33 cellular contexts compared by ENCODE assay signal in the genomic region with DNA sequence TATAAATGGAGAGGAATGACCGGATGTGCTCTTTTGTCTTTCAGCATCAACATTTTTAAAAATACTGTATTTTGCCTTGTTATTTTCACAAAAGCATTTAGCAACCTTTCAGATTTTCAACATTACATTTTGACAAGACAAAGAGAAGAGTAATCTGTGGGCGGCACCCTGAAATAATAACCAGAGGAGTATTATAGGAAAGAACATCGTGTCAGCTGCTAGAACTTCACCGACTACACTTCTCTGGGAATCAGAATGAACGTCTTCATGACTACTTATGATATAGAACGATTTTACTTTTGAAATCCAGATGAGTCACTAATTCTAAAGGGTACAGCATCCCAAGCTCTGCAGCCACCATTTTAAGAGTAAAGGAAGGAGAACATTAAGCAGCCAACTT.
"Had no signal": no experiment of that assay in that cellular context is flagged by ENCODE, and none has a peak within 500 bp of the region (broad histone marks: within the 10 kb centered on the region; RNA-seq: fewer than 3 reads in every experiment).

No MANE protein-coding gene starts in this region.

- H3K36me3 Mint-ChIP-seq: activated CD4-positive, alpha-beta memory T cell treated with anti-CD3 and anti-CD28 coated beads for 36 hours; activated naive CD4-positive, alpha-beta T cell treated with anti-CD3 and anti-CD28 coated beads, Interleukin-2, amount 10 ng/mL, durations not matched to agents 7 days and 5 days; activated naive CD4-positive, alpha-beta T cell treated with anti-CD3 and anti-CD28 coated beads, Interleukin-2, amount 50 U/mL, for 24 hours; activated naive CD8-positive, alpha-beta T cell; activated naive CD8-positive, alpha-beta T cell treated with anti-CD3 and anti-CD28 coated beads, Interleukin-2, amount 10 ng/mL, durations not matched to agents 7 days and 5 days; brain had no signal

- ATAC-seq: activated CD8-positive, alpha-beta T cell treated with anti-CD3 and anti-CD28 coated beads for 36 hours; activated naive CD8-positive, alpha-beta T cell treated with anti-CD3 and anti-CD28 coated beads, Interleukin-2, amount 50 U/mL, for 24 hours had no signal

- H3K4me3 ChIP-seq: ascending aorta, cardiac muscle cell had no signal

- H3K4me3 Mint-ChIP-seq: activated B cell treated with CpG ODN at 0.5 μM for 24 hours; activated CD4-positive, alpha-beta memory T cell treated with anti-CD3 and anti-CD28 coated beads for 36 hours; activated CD4-positive, alpha-beta T cell treated with anti-CD3 and anti-CD28 coated beads, Interleukin-2, amount 10 ng/mL, durations not matched to agents 24 days and 14 days; activated CD8-positive, alpha-beta T cell treated with anti-CD3 and anti-CD28 coated beads for 36 hours; activated naive CD4-positive, alpha-beta T cell treated with anti-CD3 and anti-CD28 coated beads, Interleukin-2, amount 10 ng/mL, durations not matched to agents 7 days and 5 days; activated naive CD4-positive, alpha-beta T cell treated with anti-CD3 and anti-CD28 coated beads, Interleukin-2, amount 50 U/mL, for 24 hours; activated naive CD8-positive, alpha-beta T cell; activated naive CD8-positive, alpha-beta T cell treated with anti-CD3 and anti-CD28 coated beads, Interleukin-2, amount 10 ng/mL, durations not matched to agents 7 days and 5 days; activated naive CD8-positive, alpha-beta T cell treated with anti-CD3 and anti-CD28 coated beads, Interleukin-2, amount 50 U/mL, for 24 hours; activated T-cell treated with anti-CD3 and anti-CD28 coated beads, Interleukin-2, amount 50 U/mL, for 24 hours; brain; T-helper 1 cell treated with Interleukin-12 subunit alpha and Interleukin-12 subunit beta and Interleukin-4 antibody, amounts not matched to agents 30 μg/mL and 1 μg/mL, for 36 hours; T-helper 2 cell treated with Interferon-gamma antibody and Interleukin-4, amounts not matched to agents 5 μg/mL and 100 μg/mL, for 36 hours had no signal

- H3K9me3 ChIP-seq: ascending aorta had no signal

- FAIRE-seq: bronchial epithelial cell, TTC549 had no signal

- H3K36me3 ChIP-seq: ascending aorta, cardiac muscle cell had no signal

- H3K27ac Mint-ChIP-seq: activated B cell treated with CpG ODN at 0.5 μM for 24 hours; activated CD4-positive, alpha-beta memory T cell treated with anti-CD3 and anti-CD28 coated beads for 36 hours; activated CD4-positive, alpha-beta T cell treated with anti-CD3 and anti-CD28 coated beads, Interleukin-2, amount 10 ng/mL, durations not matched to agents 24 days and 14 days; activated CD8-positive, alpha-beta T cell treated with anti-CD3 and anti-CD28 coated beads for 36 hours; activated naive CD4-positive, alpha-beta T cell treated with anti-CD3 and anti-CD28 coated beads, Interleukin-2, amount 10 ng/mL, durations not matched to agents 7 days and 5 days; activated naive CD4-positive, alpha-beta T cell treated with anti-CD3 and anti-CD28 coated beads, Interleukin-2, amount 50 U/mL, for 24 hours; activated naive CD8-positive, alpha-beta T cell; activated naive CD8-positive, alpha-beta T cell treated with anti-CD3 and anti-CD28 coated beads, Interleukin-2, amount 10 ng/mL, durations not matched to agents 7 days and 5 days; activated naive CD8-positive, alpha-beta T cell treated with anti-CD3 and anti-CD28 coated beads, Interleukin-2, amount 50 U/mL, for 24 hours; activated T-cell treated with anti-CD3 and anti-CD28 coated beads, Interleukin-2, amount 50 U/mL, for 24 hours; activated T-helper 2 cell treated with anti-CD3 and anti-CD28 coated beads, Interferon-gamma antibody, Interleukin-2, Interleukin-4, amounts not matched to agents 10 μg/mL and 5 μg/mL and 100 μg/mL, durations not matched to agents 14 hours and 24 hours and 36 hours; brain; T-helper 1 cell treated with Interleukin-12 subunit alpha and Interleukin-12 subunit beta and Interleukin-4 antibody, amounts not matched to agents 30 μg/mL and 1 μg/mL, for 36 hours; T-helper 2 cell treated with Interferon-gamma antibody and Interleukin-4, amounts not matched to agents 5 μg/mL and 100 μg/mL, for 36 hours had no signal

- H3K27me3 Mint-ChIP-seq: activated B cell treated with CpG ODN at 0.5 μM for 24 hours; activated CD4-positive, alpha-beta memory T cell treated with anti-CD3 and anti-CD28 coated beads for 36 hours; activated CD4-positive, alpha-beta T cell treated with anti-CD3 and anti-CD28 coated beads, Interleukin-2, amount 10 ng/mL, durations not matched to agents 24 days and 14 days; activated CD8-positive, alpha-beta T cell treated with anti-CD3 and anti-CD28 coated beads for 36 hours; activated naive CD4-positive, alpha-beta T cell treated with anti-CD3 and anti-CD28 coated beads, Interleukin-2, amount 10 ng/mL, durations not matched to agents 7 days and 5 days; activated naive CD4-positive, alpha-beta T cell treated with anti-CD3 and anti-CD28 coated beads, Interleukin-2, amount 50 U/mL, for 24 hours; activated naive CD8-positive, alpha-beta T cell; activated naive CD8-positive, alpha-beta T cell treated with anti-CD3 and anti-CD28 coated beads, Interleukin-2, amount 10 ng/mL, durations not matched to agents 7 days and 5 days; activated naive CD8-positive, alpha-beta T cell treated with anti-CD3 and anti-CD28 coated beads, Interleukin-2, amount 50 U/mL, for 24 hours; activated T-cell treated with anti-CD3 and anti-CD28 coated beads, Interleukin-2, amount 50 U/mL, for 24 hours; brain had no signal

- DNase-seq: activated B cell treated with CpG ODN at 0.5 μM for 24 hours; activated CD4-positive, alpha-beta memory T cell treated with anti-CD3 and anti-CD28 coated beads for 36 hours; activated CD4-positive, alpha-beta T cell treated with anti-CD3 and anti-CD28 coated beads for 4 hours; activated CD4-positive, alpha-beta T cell treated with anti-CD3 and anti-CD28 coated beads, Interleukin-2, amount 10 ng/mL, durations not matched to agents 24 days and 14 days; activated CD4-positive, alpha-beta T cell treated with anti-CD3 and anti-CD28 coated beads, Interleukin-2, amount 50 U/mL, for 1 hour; activated CD4-positive, alpha-beta T cell treated with anti-CD3 and anti-CD28 coated beads, Interleukin-2, amount 50 U/mL, for 4 hours; activated CD4-positive, CD25-positive, alpha-beta regulatory T cell treated with anti-CD3 and anti-CD28 coated beads, Interleukin-2, amount 50 U/mL, for 72 hours; activated CD8-positive, alpha-beta memory T cell treated with anti-CD3 and anti-CD28 coated beads, Interleukin-2, amount 50 U/mL, for 48 hours; activated CD8-positive, alpha-beta T cell treated with anti-CD3 and anti-CD28 coated beads for 36 hours; activated effector memory CD4-positive, alpha-beta T cell treated with Interleukin-2 at 50 U/mL for 16 hours; activated gamma-delta T cell; activated naive CD4-positive, alpha-beta T cell treated with anti-CD3 and anti-CD28 coated beads, Interleukin-2, amount 10 ng/mL, durations not matched to agents 7 days and 5 days; activated naive CD4-positive, alpha-beta T cell treated with Interleukin-2 at 50 U/mL for 16 hours; activated naive CD8-positive, alpha-beta T cell treated with anti-CD3 and anti-CD28 coated beads, Interleukin-2, amount 10 ng/mL, durations not matched to agents 7 days and 5 days; activated naive CD8-positive, alpha-beta T cell treated with anti-CD3 and anti-CD28 coated beads, Interleukin-2, amount 50 U/mL, for 24 hours; activated T-cell treated with anti-CD3 and anti-CD28 coated beads, Interleukin-2, amount 50 U/mL, for 24 hours; activated T-cell treated with anti-CD3 and anti-CD28 coated beads, Interleukin-2, amount 50 U/mL, for 48 hours; amygdala; central memory CD4-positive, alpha-beta T cell; T-helper 1 cell; T-helper 2 cell; T-helper 9 cell had no signal

- H3K27me3 ChIP-seq: ascending aorta, cardiac muscle cell had no signal

- H3K4me1 Mint-ChIP-seq: activated B cell treated with CpG ODN at 0.5 μM for 24 hours; activated CD4-positive, alpha-beta T cell treated with anti-CD3 and anti-CD28 coated beads, Interleukin-2, amount 10 ng/mL, durations not matched to agents 24 days and 14 days; activated naive CD4-positive, alpha-beta T cell treated with anti-CD3 and anti-CD28 coated beads, Interleukin-2, amount 10 ng/mL, durations not matched to agents 7 days and 5 days; activated naive CD4-positive, alpha-beta T cell treated with anti-CD3 and anti-CD28 coated beads, Interleukin-2, amount 50 U/mL, for 24 hours; activated naive CD8-positive, alpha-beta T cell treated with anti-CD3 and anti-CD28 coated beads, Interleukin-2, amount 10 ng/mL, durations not matched to agents 7 days and 5 days; activated naive CD8-positive, alpha-beta T cell treated with anti-CD3 and anti-CD28 coated beads, Interleukin-2, amount 50 U/mL, for 24 hours; brain had no signal

- H3K4me1 ChIP-seq: ascending aorta had no signal

- H3K27ac ChIP-seq: ascending aorta, cardiac muscle cell, VCaP had no signal
